In genomic region chr4:57640391-57641100, GRCh38 we compare ENCODE assay signal across 24 cellular contexts.
"Had no signal": no experiment of that assay in that cellular context is flagged by ENCODE, and none has a peak within 500 bp of the region (broad histone marks: within the 10 kb centered on the region; RNA-seq: fewer than 3 reads in every experiment).

No MANE protein-coding gene starts in this region.

- H3K36me3 ChIP-seq: left ventricle myocardium inferior, neutrophil, tibial nerve, upper lobe of left lung, vagina had no signal

- H3K27ac ChIP-seq: left ventricle myocardium inferior, neutrophil, parathyroid adenoma, psoas muscle, skin epidermis, tibial nerve, upper lobe of left lung, vagina had no signal

- H3K4me3 Mint-ChIP-seq: immature natural killer cell; mesothelial cell of epicardium; naive thymus-derived CD4-positive, alpha-beta T cell; natural killer cell treated with Interleukin-12 subunit alpha and Interleukin-12 subunit beta and Interleukin-15 and Interleukin-18, amount 100 ng/mL, for 72 hours; neural crest cell; stimulated activated effector memory CD8-positive, alpha-beta T cell treated with anti-CD3 and anti-CD28 coated beads, Interleukin-12 subunit alpha, Interleukin-12 subunit beta, amount 100 ng/mL, for 72 hours; stimulated activated naive CD8-positive, alpha-beta T cell treated with anti-CD3 and anti-CD28 coated beads, Interleukin-15, Interleukin-2, amounts not matched to agents 100 ng/mL and 50 ng/mL, for 24 hours had no signal

- H3K9me3 Mint-ChIP-seq: mesothelial cell of epicardium; natural killer cell treated with Interleukin-12 subunit alpha and Interleukin-12 subunit beta and Interleukin-15 and Interleukin-18, amount 100 ng/mL, for 72 hours; neural crest cell; stimulated activated effector memory CD8-positive, alpha-beta T cell treated with anti-CD3 and anti-CD28 coated beads, Interleukin-12 subunit alpha, Interleukin-12 subunit beta, amount 100 ng/mL, for 72 hours; stimulated activated naive CD8-positive, alpha-beta T cell treated with anti-CD3 and anti-CD28 coated beads, Interleukin-15, Interleukin-2, amounts not matched to agents 100 ng/mL and 50 ng/mL, for 24 hours had no signal

- H3K27me3 Mint-ChIP-seq: naive thymus-derived CD4-positive, alpha-beta T cell; natural killer cell treated with Interleukin-12 subunit alpha and Interleukin-12 subunit beta and Interleukin-15 and Interleukin-18, amount 100 ng/mL, for 72 hours; stimulated activated naive CD8-positive, alpha-beta T cell treated with anti-CD3 and anti-CD28 coated beads, Interleukin-15, Interleukin-2, amounts not matched to agents 100 ng/mL and 50 ng/mL, for 24 hours had no signal

- H3K9me3 ChIP-seq: left ventricle myocardium inferior, neutrophil, psoas muscle, tibial nerve, upper lobe of left lung, vagina had no signal

- H3K9ac ChIP-seq: parathyroid adenoma had no signal

- H3K27ac Mint-ChIP-seq: immature natural killer cell; mesothelial cell of epicardium; naive thymus-derived CD4-positive, alpha-beta T cell; natural killer cell treated with Interleukin-12 subunit alpha and Interleukin-12 subunit beta and Interleukin-15 and Interleukin-18, amount 100 ng/mL, for 72 hours; stimulated activated effector memory CD8-positive, alpha-beta T cell treated with anti-CD3 and anti-CD28 coated beads, Interleukin-12 subunit alpha, Interleukin-12 subunit beta, amount 100 ng/mL, for 72 hours; stimulated activated naive CD8-positive, alpha-beta T cell treated with anti-CD3 and anti-CD28 coated beads, Interleukin-15, Interleukin-2, amounts not matched to agents 100 ng/mL and 50 ng/mL, for 24 hours had no signal

- H3K4me1 Mint-ChIP-seq: immature natural killer cell; mesothelial cell of epicardium; naive thymus-derived CD4-positive, alpha-beta T cell; stimulated activated effector memory CD8-positive, alpha-beta T cell treated with anti-CD3 and anti-CD28 coated beads, Interleukin-12 subunit alpha, Interleukin-12 subunit beta, amount 100 ng/mL, for 72 hours had no signal

- H3K27me3 ChIP-seq: neutrophil, tibial nerve, upper lobe of left lung, vagina had no signal

- H3K4me1 ChIP-seq: left ventricle myocardium inferior, parathyroid adenoma, psoas muscle, tibial nerve, upper lobe of left lung, vagina had no signal

- H3K79me2 ChIP-seq: parathyroid adenoma had no signal

- ATAC-seq: naive thymus-derived CD4-positive, alpha-beta T cell; natural killer cell treated with Interleukin-12 subunit alpha and Interleukin-12 subunit beta and Interleukin-15 and Interleukin-18, amount 100 ng/mL, for 72 hours; psoas muscle; sciatic nerve; stimulated activated effector memory CD8-positive, alpha-beta T cell treated with anti-CD3 and anti-CD28 coated beads, Interleukin-12 subunit alpha, Interleukin-12 subunit beta, amount 100 ng/mL, for 72 hours had no signal

- H3K36me3 Mint-ChIP-seq: immature natural killer cell; mesothelial cell of epicardium; naive thymus-derived CD4-positive, alpha-beta T cell; natural killer cell treated with Interleukin-12 subunit alpha and Interleukin-12 subunit beta and Interleukin-15 and Interleukin-18, amount 100 ng/mL, for 72 hours; stimulated activated effector memory CD8-positive, alpha-beta T cell treated with anti-CD3 and anti-CD28 coated beads, Interleukin-12 subunit alpha, Interleukin-12 subunit beta, amount 100 ng/mL, for 72 hours had no signal

- H3K4me3 ChIP-seq: left ventricle myocardium inferior, lung, psoas muscle, skin epidermis, tibial nerve, upper lobe of left lung, vagina had no signal

- DNase-seq: hippocampal formation; immature natural killer cell; kidney; left ventricle myocardium inferior; naive thymus-derived CD4-positive, alpha-beta T cell; occipital lobe; psoas muscle; stimulated activated CD4-positive, alpha-beta T cell treated with anti-CD3 and anti-CD28 coated beads, Interleukin-12 subunit alpha, Interleukin-12 subunit beta, amount 100 ng/mL, for 4 hours; stimulated activated CD4-positive, alpha-beta T cell treated with anti-CD3 and anti-CD28 coated beads, Interleukin-15, amount 100 ng/mL, for 24 hours; stimulated activated CD4-positive, alpha-beta T cell treated with anti-CD3 and anti-CD28 coated beads, Interleukin-4, amount 100 ng/mL, for 24 hours; stimulated activated naive CD4-positive, alpha-beta T cell had no signal

- H2AFZ ChIP-seq: parathyroid adenoma had no signal
